Comparison of ENCODE assay signal across 8 cellular contexts in the genomic region with DNA sequence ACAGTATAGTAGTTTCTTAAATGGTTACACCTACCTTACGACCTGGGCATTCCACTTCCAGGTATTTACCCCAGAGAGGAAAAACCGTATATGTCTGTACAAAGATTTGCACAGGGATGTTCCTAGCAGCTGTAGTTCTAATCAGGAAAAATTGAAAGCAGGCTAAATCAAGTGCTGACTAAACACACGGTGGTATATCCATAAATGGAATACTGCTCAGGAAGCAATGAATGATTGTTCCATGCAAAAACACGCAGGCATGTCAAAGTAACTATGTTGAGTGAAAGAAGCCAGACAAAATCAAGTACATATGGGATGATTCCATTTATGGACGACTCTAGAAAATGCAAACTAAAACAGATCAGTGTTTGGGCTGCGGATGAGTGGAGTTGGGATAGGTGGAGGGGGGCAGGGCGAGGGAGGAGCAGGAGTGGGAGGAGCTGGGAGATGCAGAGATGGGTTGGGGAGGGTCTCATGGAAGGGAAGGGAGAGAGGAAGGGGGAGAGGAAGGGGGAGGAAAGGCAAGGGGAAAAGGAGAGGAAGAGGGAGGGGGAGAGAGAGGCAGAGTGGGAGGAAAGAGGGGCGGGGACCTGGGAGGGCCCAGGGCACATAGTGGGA. TPM values are rescaled to one million over a fixed set of nuclear protein-coding genes. Genes with fewer than 3 reads are reported as not detected.
A peak's percentile ranks its signal among the peaks of the same experiment; 100 is the strongest.
DNase-seq lines count a peak whose midpoint lies in the region; ATAC-seq and TF ChIP-seq lines count a peak whose summit lies in the region.

No MANE protein-coding gene starts in this region.

- peak in 2 of 5 donors; percentile 1 to 18 for DNase-seq in CD8-positive, alpha-beta memory T cell
- DNase-seq in RKO (ENCODE audit: low spot score) = peak; percentile 50
- DNase-seq in endodermal cell = no peak
- DNase-seq in trophoblast cell = peak in 1 of 2 donors; percentile 12
- no peak for DNase-seq in NCI-H1930 (lab: John Stamatoyannopoulos, UW)
- DNase-seq in effector CD4-positive, alpha-beta T cell = no peak

- no peak overlapping the region for H3K4me2 ChIP-seq in trophoblast cell (ENCODE audit: low read length)

- no peak for ATAC-seq in HG02973 (IDR thresholded peaks at IDR 0.05; ENCODE audit: unreplicated experiment)
- ATAC-seq in HG02571 (IDR thresholded peaks at IDR 0.05; ENCODE audit: unreplicated experiment) = no peak

- no peaks in the 10 kb centered on the region for H3K27me3 ChIP-seq in CD8-positive, alpha-beta memory T cell (ENCODE audit: insufficient read depth, low read length, poor library complexity, severe bottlenecking)
- H3K27me3 ChIP-seq in endodermal cell (ENCODE audit: control insufficient read depth, insufficient read depth, low read length, poor library complexity, severe bottlenecking) (no peaks in the 10 kb centered on the region), trophoblast cell (ENCODE audit: insufficient read depth, low read length) (no peaks in the 10 kb centered on the region)

- H3K23ac ChIP-seq in trophoblast cell (ENCODE audit: low read length) = no peak overlapping the region

- H3K36me3 ChIP-seq in CD8-positive, alpha-beta memory T cell (ENCODE audit: insufficient read depth, low read length) = no peaks in the 10 kb centered on the region
- H3K36me3 ChIP-seq in endodermal cell (ENCODE audit: control insufficient read depth, insufficient read depth, low read length) (no peaks in the 10 kb centered on the region), trophoblast cell (ENCODE audit: control insufficient read depth in 1 of 2, insufficient read depth in 2 of 2, low read length in 2 of 2) (peaks cover 0 to 2% of the 10 kb centered on the region in 2 experiments)

- CTCF ChIA-PET in CD8-positive, alpha-beta memory T cell (lab: Charles Lee) = no interaction called here

- no peak overlapping the region for H2BK12ac ChIP-seq in trophoblast cell (ENCODE audit: low read length)

- no peak overlapping the region for H3K9ac ChIP-seq in endodermal cell (ENCODE audit: extremely low read depth, low read length, poor library complexity, severe bottlenecking)
- H3K9ac ChIP-seq in trophoblast cell (ENCODE audit: low read length) = no peak overlapping the region

- peaks cover 0 to 3% (median 0%) of the 10 kb centered on the region in 3 donors for H3K36me3 Mint-ChIP-seq in CD8-positive, alpha-beta memory T cell
- peaks cover 19% of the 10 kb centered on the region for H3K36me3 Mint-ChIP-seq in endodermal cell (ENCODE audit: low read depth)

- H3K4me1 ChIP-seq in CD8-positive, alpha-beta memory T cell (ENCODE audit: insufficient read depth, low read length) = peaks cover 16% of the 10 kb centered on the region
- no peaks in the 10 kb centered on the region for H3K4me1 ChIP-seq in endodermal cell (ENCODE audit: control insufficient read depth, insufficient read depth, low read length)
- H3K4me1 ChIP-seq in trophoblast cell (ENCODE audit: control insufficient read depth in 1 of 2, insufficient read depth in 2 of 2, low read length in 2 of 2) = peaks cover 6% of the 10 kb centered on the region in 2 experiments

- H3K27ac ChIP-seq in CD8-positive, alpha-beta memory T cell (ENCODE audit: low read depth, low read length) = no peak overlapping the region
- no peak overlapping the region for H3K27ac ChIP-seq in endodermal cell (ENCODE audit: low read depth, low read length)
- no peak overlapping the region for H3K27ac ChIP-seq in trophoblast cell (ENCODE audit: low read depth, low read length)

- H3K4me3 ChIP-seq in CD8-positive, alpha-beta memory T cell (ENCODE audit: low read length) = no peak overlapping the region
- H3K4me3 ChIP-seq in endodermal cell (ENCODE audit: low read length) (no peak overlapping the region), trophoblast cell (ENCODE audit: low read depth, low read length) (peak overlapping the region; percentile 37)

- no peak overlapping the region for H4K91ac ChIP-seq in trophoblast cell (ENCODE audit: low read depth, low read length)

- no peak overlapping the region for H2BK120ac ChIP-seq in trophoblast cell (ENCODE audit: insufficient read depth, low read length, poor library complexity)

- H3K79me1 ChIP-seq in trophoblast cell (ENCODE audit: low read length) = peaks cover 8% of the 10 kb centered on the region

- H2AFZ ChIP-seq in trophoblast cell (ENCODE audit: insufficient read depth, low read length, poor library complexity) = no peak overlapping the region

- H3K4me1 Mint-ChIP-seq in CD8-positive, alpha-beta memory T cell = peaks cover 22 to 31% (median 25%) of the 10 kb centered on the region in 3 donors
- peaks cover 18% of the 10 kb centered on the region for H3K4me1 Mint-ChIP-seq in endodermal cell

- H3K27ac Mint-ChIP-seq in CD8-positive, alpha-beta memory T cell = peak overlapping the region; percentile 49 to 96 (median 80)
- H3K27ac Mint-ChIP-seq in endodermal cell = no peak overlapping the region

- H4K12ac ChIP-seq in trophoblast cell (ENCODE audit: low read depth, low read length) = no peak overlapping the region

- no peak overlapping the region for H3K18ac ChIP-seq in trophoblast cell (ENCODE audit: low read length)

- no peak overlapping the region for H3K4ac ChIP-seq in trophoblast cell (ENCODE audit: low read depth, low read length)

- H3K27me3 Mint-ChIP-seq in CD8-positive, alpha-beta memory T cell = no peaks in the 10 kb centered on the region
- H3K27me3 Mint-ChIP-seq in endodermal cell (ENCODE audit: insufficient read depth) = no peaks in the 10 kb centered on the region

- H3K79me2 ChIP-seq in trophoblast cell (ENCODE audit: control insufficient read depth, insufficient read depth, low read length, poor library complexity) = peaks cover 6% of the 10 kb centered on the region

- WGBS in endodermal cell (ENCODE audit: insufficient coverage in 1 of 2, insufficient read length in 1 of 2), 2 experiments = 79 to 80% methylated on average over 8 of the region's 8 CpGs
- WGBS in trophoblast cell (ENCODE audit: extremely low coverage, insufficient coverage, insufficient read length) = no CpG with 5 or more reads among the region's 8 CpGs

- H2AK5ac ChIP-seq in trophoblast cell (ENCODE audit: low read length) = no peak overlapping the region

- no peak overlapping the region for H4K8ac ChIP-seq in trophoblast cell (ENCODE audit: low read depth, low read length)

- POLR2A ChIA-PET in CD8-positive, alpha-beta memory T cell (lab: Charles Lee) = no interaction called here

- no peaks in the 10 kb centered on the region for H3K9me3 ChIP-seq in CD8-positive, alpha-beta memory T cell (ENCODE audit: low read length)
- H3K9me3 ChIP-seq in endodermal cell (ENCODE audit: control insufficient read depth, low read length) = peaks cover 24% of the 10 kb centered on the region
- H3K9me3 ChIP-seq in trophoblast cell (ENCODE audit: insufficient read depth, low read depth, low read length) = peaks cover 2% of the 10 kb centered on the region

- H3K14ac ChIP-seq in trophoblast cell (ENCODE audit: low read length) = no peak overlapping the region

- TF ChIP-seq CTCF in endodermal cell (conservative IDR thresholded peaks at IDR 0.05) = no peak

- peak overlapping the region; percentile 80 to 94 (median 87) for H3K4me3 Mint-ChIP-seq in CD8-positive, alpha-beta memory T cell
- H3K4me3 Mint-ChIP-seq in endodermal cell = peak overlapping the region; percentile 86

- H2BK5ac ChIP-seq in trophoblast cell (ENCODE audit: low read depth, low read length, poor library complexity) = no peak overlapping the region

- peaks cover 0 to 10% (median 4%) of the 10 kb centered on the region in 5 donors for H3K9me3 Mint-ChIP-seq in CD8-positive, alpha-beta memory T cell
- H3K9me3 Mint-ChIP-seq in endodermal cell = peaks cover 24% of the 10 kb centered on the region

RNA-seq across cellular contexts. Expression of a gene that starts 0.5 kb away (rescaled TPM):
- 1 to 10 TPM; 3.2 to 4.3 TPM for total RNA-seq in CD8-positive, alpha-beta memory T cell
- polyA plus RNA-seq in CD8-positive, alpha-beta memory T cell = 12.6 TPM
- 10 to 100 TPM; 40.4 to 42.5 TPM for total RNA-seq in endodermal cell
- 37.7 TPM for polyA plus RNA-seq in endodermal cell (2013, experiment 1 of 2)
- polyA plus RNA-seq in endodermal cell (2013, experiment 2 of 2) = 39.2 TPM
- polyA plus RNA-seq in trophoblast cell (2013) = 11.3 and 12.8 TPM in 2 replicates

Comparison
In these comparisons a context has a peak if more than half of its experiments do, and no peak if none do; other contexts are left out.
1. RNA of a gene that starts 0.5 kb away (total RNA-seq): 40.4 to 42.5 TPM in endodermal cell; 3.2 to 4.3 TPM in CD8-positive, alpha-beta memory T cell; every median in the first group is over 4 times any median in the second.